Comparison of ENCODE assay signal across 1 cellular context in the genomic region with DNA sequence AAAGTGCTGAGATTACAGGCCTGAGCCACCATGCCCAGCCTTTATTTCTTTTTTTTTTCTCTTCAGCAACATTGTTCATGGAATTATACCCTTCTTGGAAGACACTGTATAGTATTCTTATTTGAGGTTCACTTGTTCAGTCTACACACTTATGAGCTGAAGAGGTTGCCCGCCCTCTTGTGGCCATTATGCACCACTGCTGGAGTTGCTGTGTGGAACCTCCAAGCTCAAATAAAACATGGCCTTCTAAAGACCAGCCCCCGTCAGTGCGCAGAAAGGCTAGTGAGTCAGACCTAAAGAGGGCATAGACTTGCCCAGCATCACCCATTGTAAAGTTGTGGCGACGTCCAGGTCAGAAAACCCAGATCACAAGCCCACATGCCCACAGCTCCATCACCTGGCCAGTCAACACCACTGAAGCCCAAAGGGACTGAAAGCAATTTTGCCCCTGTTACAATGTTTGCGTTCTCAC.
TF ChIP-seq lines count a peak whose summit lies in the region.

No MANE protein-coding gene starts in this region.

TF ChIP-seq in endothelial cell of umbilical vein, 7 proteins besides CTCF, POLR2A, EP300 and RAD21:
- no peak for TF ChIP-seq MYC (IDR thresholded peaks at IDR 0.05; ENCODE audit: low read depth, low read length)
- no peak for TF ChIP-seq JUN (IDR thresholded peaks at IDR 0.05; ENCODE audit: borderline replicate concordance, insufficient read depth, insufficient read length, low read depth)
- no peak for TF ChIP-seq EZH2 (IDR thresholded peaks at IDR 0.05; ENCODE audit: borderline replicate concordance, low read depth, low read length, severe bottlenecking)
- no peak for TF ChIP-seq POLR2AphosphoS5 (IDR thresholded peaks at IDR 0.05; ENCODE audit: insufficient read depth, low read depth, low read length)
- TF ChIP-seq FOS (IDR thresholded peaks at IDR 0.05; ENCODE audit: borderline replicate concordance, insufficient read depth, low read length), result no peak
- no peak for TF ChIP-seq GATA2 (IDR thresholded peaks at IDR 0.05; ENCODE audit: insufficient read depth, insufficient read length, low read depth, low read length)
- no peak for TF ChIP-seq MAX (IDR thresholded peaks at IDR 0.05; ENCODE audit: insufficient read depth, insufficient read length)
